18 cellular contexts compared by ENCODE assay signal in the genomic region with DNA sequence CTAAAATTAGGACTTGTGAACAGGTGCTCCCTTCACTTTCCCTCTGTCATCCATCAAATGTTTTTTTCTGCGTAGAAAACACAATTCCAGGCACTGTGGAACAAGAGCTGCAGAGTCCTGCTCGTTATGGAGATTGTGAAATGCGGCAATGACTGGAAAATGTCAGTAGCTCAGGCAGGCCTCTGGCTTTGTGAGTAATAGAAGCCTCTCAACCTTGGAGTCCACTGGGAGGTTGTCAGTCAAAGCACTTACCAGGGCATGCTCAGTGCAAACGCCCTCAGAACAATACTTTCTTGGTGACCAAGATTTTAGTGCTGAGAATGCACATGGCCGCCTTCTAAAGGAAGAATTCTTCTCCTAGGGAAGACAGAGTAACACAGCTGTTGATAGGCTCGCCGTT.
"Had no signal": no experiment of that assay in that cellular context is flagged by ENCODE, and none has a peak within 500 bp of the region (broad histone marks: within the 10 kb centered on the region; RNA-seq: fewer than 3 reads in every experiment).

No MANE protein-coding gene starts in this region.

- H3K27ac ChIP-seq: ascending aorta, brain microvascular endothelial cell, foreskin keratinocyte, hepatocyte, right atrium auricular region, thoracic aorta, upper lobe of left lung had no signal

- H2AFZ ChIP-seq: hepatocyte had no signal

- DNase-seq: activated gamma-delta T cell treated with Interleukin-2 at 50 U/mL for 16 hours; activated T-cell treated with anti-CD3 and anti-CD28 coated beads, Interleukin-2, amount 50 U/mL, for 1 hour; brain microvascular endothelial cell; caudate nucleus; dermis blood vessel endothelial cell; effector CD8-positive, alpha-beta T cell; foreskin keratinocyte; immature natural killer cell; mesenchymal stem cell; nephron progenitor cell; stimulated activated CD4-positive, alpha-beta T cell treated with anti-CD3 and anti-CD28 coated beads, Interleukin-4, amount 100 ng/mL, for 24 hours; stimulated activated naive CD4-positive, alpha-beta T cell treated with Interleukin-2 at 50 U/mL for 16 hours; T-helper 1 cell; upper lobe of left lung had no signal

- ATAC-seq: foreskin keratinocyte had no signal

- H3K27me3 ChIP-seq: ascending aorta, brain microvascular endothelial cell, hepatocyte, right atrium auricular region, upper lobe of left lung had no signal

- H3K4me1 ChIP-seq: ascending aorta, foreskin keratinocyte, right atrium auricular region, upper lobe of left lung had no signal

- H3K36me3 ChIP-seq: ascending aorta, brain microvascular endothelial cell, right atrium auricular region, thoracic aorta, upper lobe of left lung had no signal

- H3K4me3 ChIP-seq: ascending aorta, hepatocyte, right atrium auricular region, thoracic aorta, upper lobe of left lung had no signal

- H3K4me2 ChIP-seq: hepatocyte had no signal

- H3K79me2 ChIP-seq: hepatocyte had no signal

- H3K9me3 ChIP-seq: ascending aorta, right atrium auricular region, thoracic aorta, upper lobe of left lung had no signal
